8 cellular contexts compared by ENCODE assay signal in the genomic region with DNA sequence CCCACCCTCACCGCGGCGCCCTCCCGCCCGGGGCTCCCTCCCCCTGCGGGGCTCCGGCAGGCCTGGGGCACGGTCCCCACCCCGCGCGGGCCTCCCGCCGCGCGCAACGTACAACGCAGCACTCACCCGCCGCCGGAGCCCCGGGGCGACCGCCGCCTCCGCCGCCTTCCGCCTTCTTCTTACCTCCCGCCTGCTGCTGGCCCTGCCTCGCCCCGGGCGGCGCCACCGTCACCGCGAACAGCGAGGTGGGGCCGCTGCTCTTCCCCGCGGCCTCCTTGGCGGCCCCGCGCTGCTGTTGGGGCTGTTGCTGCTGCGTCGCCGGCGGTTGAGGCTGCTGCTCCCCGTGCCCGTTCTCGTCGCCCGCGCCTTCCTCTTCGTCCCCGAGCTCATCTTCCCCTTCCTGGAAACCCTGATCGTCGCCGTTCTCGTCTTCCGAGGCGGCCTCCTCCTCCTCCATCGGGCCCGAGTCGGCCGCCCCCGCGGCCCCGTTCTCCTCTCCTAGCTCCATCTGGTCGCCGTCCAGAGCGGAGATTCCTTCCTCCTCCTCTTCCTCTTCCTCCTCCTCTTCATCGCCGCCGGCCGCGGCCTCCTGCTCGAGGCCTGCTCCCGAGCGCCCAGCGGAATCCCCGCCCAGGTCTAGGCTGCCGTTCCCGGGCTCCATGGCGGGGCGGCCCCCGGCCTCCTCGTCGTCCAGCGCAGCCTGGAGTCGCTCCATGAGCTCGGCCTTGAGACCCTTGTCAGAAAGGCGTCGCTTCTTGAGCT. TPM values are rescaled to one million over a fixed set of nuclear protein-coding genes. Genes with fewer than 3 reads are reported as not detected.
A peak's percentile ranks its signal among the peaks of the same experiment; 100 is the strongest.
DNase-seq lines count a peak whose midpoint lies in the region; ATAC-seq and TF ChIP-seq lines count a peak whose summit lies in the region.

No MANE protein-coding gene starts in this region.

- H3K9ac ChIP-seq in MM.1S (ENCODE audit: low read length), result peak overlapping the region; percentile 100

- peak overlapping the region; percentile 99 to 100 (median 99) for H3K27ac Mint-ChIP-seq in CD4-positive, CD25-positive, alpha-beta regulatory T cell

- H3K9me2 ChIP-seq in MM.1S (replicated peaks; ENCODE audit: insufficient read depth, low read length), result no peaks in the 10 kb centered on the region

- H3F3A ChIP-seq in MM.1S (ENCODE audit: insufficient read depth, low read length), result peaks cover 24% of the 10 kb centered on the region

- no peak for ATAC-seq in CD4-positive, CD25-positive, alpha-beta regulatory T cell (ENCODE audit: low read depth in 2 of 2)
- ATAC-seq in GM21737 (IDR thresholded peaks at IDR 0.05; ENCODE audit: unreplicated experiment) (peak; percentile 5), left lobe of liver (peak; percentile 3)

- peaks cover 24% of the 10 kb centered on the region for H3K27me3 Mint-ChIP-seq in CD4-positive, CD25-positive, alpha-beta regulatory T cell

- peaks cover 31 to 56% (median 42%) of the 10 kb centered on the region in 4 donors for H3K4me1 Mint-ChIP-seq in CD4-positive, CD25-positive, alpha-beta regulatory T cell

- peak overlapping the region; percentile 56; the same call in 1 of the 2 replicates for H3K4me2 ChIP-seq in MM.1S (ENCODE audit: low read depth, low read length)

- H3K27me3 ChIP-seq in CD4-positive, CD25-positive, alpha-beta regulatory T cell (ENCODE audit: control insufficient read depth, insufficient read depth, low read length), result no peaks in the 10 kb centered on the region
- no peaks in the 10 kb centered on the region for H3K27me3 ChIP-seq in MM.1S (replicated peaks; ENCODE audit: insufficient read depth, low read length)

- H3K4me3 ChIP-seq in CD4-positive, CD25-positive, alpha-beta regulatory T cell (ENCODE audit: low read depth, low read length), result peak overlapping the region; percentile 72
- H3K4me3 ChIP-seq in MM.1S (ENCODE audit: low read length) (peak overlapping the region; percentile 98), astrocyte of the cerebellum (ENCODE audit: low read depth, low read length) (peak overlapping the region; percentile 85)

- H3K79me2 ChIP-seq in MM.1S (ENCODE audit: low read length), result peaks cover 57% of the 10 kb centered on the region

- H3K9me3 Mint-ChIP-seq in CD4-positive, CD25-positive, alpha-beta regulatory T cell, result peaks cover 0 to 6% (median 0%) of the 10 kb centered on the region in 7 donors

- peak overlapping the region; percentile 94 to 97 (median 96) for H3K4me3 Mint-ChIP-seq in CD4-positive, CD25-positive, alpha-beta regulatory T cell

- peak overlapping the region; percentile 100 for H3K27ac ChIP-seq in CD4-positive, CD25-positive, alpha-beta regulatory T cell (ENCODE audit: insufficient read depth, low read length, poor library complexity, severe bottlenecking)
- peak overlapping the region; percentile 98 for H3K27ac ChIP-seq in MM.1S (ENCODE audit: low read length)

- peaks cover 34% of the 10 kb centered on the region for H3K36me3 ChIP-seq in CD4-positive, CD25-positive, alpha-beta regulatory T cell (ENCODE audit: control insufficient read depth, insufficient read depth, low read length)
- peaks cover 26% of the 10 kb centered on the region; the same call in 1 of the 2 replicates for H3K36me3 ChIP-seq in MM.1S (replicated peaks; ENCODE audit: insufficient read depth, low read length)

- H3K4me1 ChIP-seq in CD4-positive, CD25-positive, alpha-beta regulatory T cell (ENCODE audit: control insufficient read depth, insufficient read depth, low read length, poor library complexity, severe bottlenecking), result peaks cover 48% of the 10 kb centered on the region
- H3K4me1 ChIP-seq in MM.1S (ENCODE audit: low read length), result 0 out of 2 replicates have a peak, but pooled peaks cover 9% of the 10 kb centered on the region

- H4K20me1 ChIP-seq in MM.1S (ENCODE audit: insufficient read depth, low read length), result peaks cover 41% of the 10 kb centered on the region

- DNase-seq in CD4-positive, CD25-positive, alpha-beta regulatory T cell, result no peak
- DNase-seq in MM.1S, result no peak
- DNase-seq in astrocyte of the cerebellum (ENCODE audit: low read depth), result no peak
- DNase-seq in left lobe of liver (ENCODE audit: low spot score), result peak; percentile 65
- peak; percentile 41 to 42 for DNase-seq in stimulated activated CD4-positive, alpha-beta T cell treated with anti-CD3 and anti-CD28 coated beads, Interleukin-4, amount 100 ng/mL, for 4 hours
- no peak for DNase-seq in retina
- no peak for DNase-seq in GOT3 (lab: John Stamatoyannopoulos, UW)

- in situ Hi-C loops in astrocyte of the cerebellum (cut with HindIII; ENCODE audit: low sequenced_read_pairs), result no loop called here

- H2AFZ ChIP-seq in MM.1S (ENCODE audit: low read length), result peak overlapping the region; percentile 29; the same call in 1 of the 2 replicates

- no peaks in the 10 kb centered on the region for H3K9me3 ChIP-seq in CD4-positive, CD25-positive, alpha-beta regulatory T cell (ENCODE audit: control insufficient read depth in 2 of 2, low read length in 2 of 2)
- no peaks in the 10 kb centered on the region for H3K9me3 ChIP-seq in MM.1S (replicated peaks; ENCODE audit: insufficient read depth, low read length)

- TF ChIP-seq CTCF in MM.1S (IDR thresholded peaks at IDR 0.05; ENCODE audit: low read length) (no peak), astrocyte of the cerebellum (IDR thresholded peaks at IDR 0.05; ENCODE audit: low read depth, low read length, missing control alignments) (no peak)

- peaks cover 30% of the 10 kb centered on the region for H3K36me3 Mint-ChIP-seq in CD4-positive, CD25-positive, alpha-beta regulatory T cell

RNA-seq across cellular contexts. Expression of a gene that starts 0.7 kb away (rescaled TPM):
- total RNA-seq in CD4-positive, CD25-positive, alpha-beta regulatory T cell, result 523 TPM
- polyA plus RNA-seq in CD4-positive, CD25-positive, alpha-beta regulatory T cell, result 100 to 1,000 TPM; 169 to 234 (median 216) TPM
- total RNA-seq in left lobe of liver, result 85.2 TPM

RNA-seq across cellular contexts. Expression of a gene that starts 28.2 kb away (rescaled TPM):
- 25.8 TPM for total RNA-seq in CD4-positive, CD25-positive, alpha-beta regulatory T cell
- polyA plus RNA-seq in CD4-positive, CD25-positive, alpha-beta regulatory T cell, result 10 to 100 TPM; 32.0 to 42.2 (median 37.2) TPM
- 13.4 TPM for total RNA-seq in left lobe of liver

Comparison
In these comparisons a context has a peak if more than half of its experiments do, and no peak if none do; other contexts are left out.
1. ATAC-seq: peak in GM21737 (single experiment) and left lobe of liver (single experiment); none in CD4-positive, CD25-positive, alpha-beta regulatory T cell (0 of 2).
2. DNase-seq: peak in left lobe of liver (single experiment) and stimulated activated CD4-positive, alpha-beta T cell treated with anti-CD3 and anti-CD28 coated beads, Interleukin-4, amount 100 ng/mL, for 4 hours (2 of 2); none in CD4-positive, CD25-positive, alpha-beta regulatory T cell (0 of 3), MM.1S (single experiment), astrocyte of the cerebellum (single experiment), retina (single experiment) and GOT3 (single experiment).
3. Peak in every context shown above with its lines, with median percentiles within 50 percentile points of each other: H3K4me3 ChIP-seq.